In genomic region chr10:130193493-130194193, GRCh38 we compare ENCODE assay signal across 30 cellular contexts.
"Had no signal": no experiment of that assay in that cellular context is flagged by ENCODE, and none has a peak within 500 bp of the region (broad histone marks: within the 10 kb centered on the region; RNA-seq: fewer than 3 reads in every experiment).

No MANE protein-coding gene starts in this region.

- H3K9me3 Mint-ChIP-seq: activated B cell treated with CpG ODN at 0.5 μM for 24 hours; activated T-cell treated with anti-CD3 and anti-CD28 coated beads, Interleukin-2, amount 50 U/mL, for 4 hours; activated T-helper 2 cell treated with anti-CD3 and anti-CD28 coated beads, Interferon-gamma antibody, Interleukin-2, Interleukin-4, amounts not matched to agents 10 μg/mL and 5 μg/mL and 100 μg/mL, durations not matched to agents 14 hours and 24 hours and 36 hours; natural killer cell had no signal

- H3K9me3 ChIP-seq: adrenal gland, ascending aorta, esophagus squamous epithelium, gastrocnemius medialis, right lobe of liver, stomach, suprapubic skin, uterus had no signal

- H3K4me3 Mint-ChIP-seq: activated B cell treated with CpG ODN at 0.5 μM for 24 hours; activated CD4-positive, alpha-beta T cell treated with anti-CD3 and anti-CD28 coated beads for 36 hours; activated naive CD8-positive, alpha-beta T cell; activated T-cell treated with anti-CD3 and anti-CD28 coated beads, Interleukin-2, amount 50 U/mL, for 4 hours; endodermal cell; natural killer cell had no signal

- H3K79me2 ChIP-seq: parathyroid adenoma had no signal

- H2AFZ ChIP-seq: parathyroid adenoma had no signal

- H3K27ac ChIP-seq: adrenal gland, ascending aorta, esophagus squamous epithelium, gastrocnemius medialis, parathyroid adenoma, right lobe of liver, skin epidermis, stomach, suprapubic skin, uterus had no signal

- H3K9ac ChIP-seq: parathyroid adenoma had no signal

- H3K27ac Mint-ChIP-seq: activated B cell treated with CpG ODN at 0.5 μM for 24 hours; activated CD4-positive, alpha-beta T cell treated with anti-CD3 and anti-CD28 coated beads for 36 hours; activated naive CD8-positive, alpha-beta T cell; activated T-helper 2 cell treated with anti-CD3 and anti-CD28 coated beads, Interferon-gamma antibody, Interleukin-2, Interleukin-4, amounts not matched to agents 10 μg/mL and 5 μg/mL and 100 μg/mL, durations not matched to agents 14 hours and 24 hours and 36 hours; endodermal cell; natural killer cell had no signal

- DNase-seq: activated B cell treated with CpG ODN at 0.5 μM for 24 hours; activated CD4-positive, alpha-beta T cell treated with anti-CD3 and anti-CD28 coated beads for 36 hours; activated CD4-positive, alpha-beta T cell treated with anti-CD3 and anti-CD28 coated beads, Interleukin-2, amount 50 U/mL, for 4 hours; activated CD8-positive, alpha-beta memory T cell treated with anti-CD3 and anti-CD28 coated beads, Interleukin-2, amount 50 U/mL, for 48 hours; activated naive CD4-positive, alpha-beta T cell; activated T-cell treated with anti-CD3 and anti-CD28 coated beads, Interleukin-2, amount 50 U/mL, for 4 hours; adrenal gland; cerebellar nuclear complex; cortex of kidney; endodermal cell; esophagus squamous epithelium; gastrocnemius medialis; islet precursor cell; left colon; midbrain; natural killer cell; right lobe of liver; stimulated activated CD4-positive, alpha-beta T cell treated with anti-CD3 and anti-CD28 coated beads, Interleukin-1b, Interleukin-23, amount 100 ng/mL, for 48 hours; stomach; T1000; trophoblast cell; uterus had no signal

- ATAC-seq: activated CD4-positive, alpha-beta T cell treated with anti-CD3 and anti-CD28 coated beads for 36 hours; activated T-cell treated with anti-CD3 and anti-CD28 coated beads, Interleukin-2, amount 50 U/mL, for 4 hours; gastrocnemius medialis; left colon; natural killer cell; right lobe of liver had no signal

- H3K36me3 Mint-ChIP-seq: natural killer cell had no signal

- H3K4me1 ChIP-seq: parathyroid adenoma, uterus had no signal

- H3K27me3 ChIP-seq: adrenal gland, ascending aorta, gastrocnemius medialis, right lobe of liver, suprapubic skin, uterus had no signal

- H3K36me3 ChIP-seq: adrenal gland, ascending aorta, esophagus squamous epithelium, gastrocnemius medialis, right lobe of liver, stomach, suprapubic skin, uterus had no signal

- FAIRE-seq: bronchial epithelial cell had no signal

- H3K4me3 ChIP-seq: adrenal gland, ascending aorta, esophagus squamous epithelium, gastrocnemius medialis, lung, right lobe of liver, skin epidermis, stomach, suprapubic skin, uterus had no signal
